In genomic region chr19:38229585-38230073, GRCh38 we compare ENCODE assay signal across 9 cellular contexts.
DNase-seq lines count a peak whose midpoint lies in the region; ATAC-seq lines count a peak whose summit lies in the region.
"Had no signal": no experiment of that assay in that cellular context is flagged by ENCODE, and none has a peak within 500 bp of the region (broad histone marks: within the 10 kb centered on the region; RNA-seq: fewer than 3 reads in every experiment).

No MANE protein-coding gene starts in this region.

- H3K27me3 Mint-ChIP-seq in T-helper 2 cell treated with Interferon-gamma antibody and Interleukin-4, amounts not matched to agents 5 μg/mL and 100 μg/mL, for 36 hours (ENCODE audit: low read depth): peaks cover 43% of the 10 kb centered on the region

- no peaks in the 10 kb centered on the region for H3K27me3 ChIP-seq in iPS-18a (ENCODE audit: control insufficient read depth, insufficient read depth, low read length)

- ATAC-seq in GM21825 (IDR thresholded peaks at IDR 0.05; ENCODE audit: unreplicated experiment): peak; percentile 72
- no peak for ATAC-seq in GM21717 (IDR thresholded peaks at IDR 0.05; ENCODE audit: unreplicated experiment)

- peak overlapping the region; percentile 74 for H3K4me3 ChIP-seq in iPS-18a (ENCODE audit: low read length)

- peaks cover 15% of the 10 kb centered on the region for H3K4me1 Mint-ChIP-seq in T-helper 2 cell treated with Interferon-gamma antibody and Interleukin-4, amounts not matched to agents 5 μg/mL and 100 μg/mL, for 36 hours (ENCODE audit: low read depth)

- no peaks in the 10 kb centered on the region for H3K36me3 ChIP-seq in iPS-18a (ENCODE audit: control insufficient read depth, low read depth, low read length)

- H3K4me1 ChIP-seq in iPS-18a (ENCODE audit: control insufficient read depth, low read depth, low read length): peaks cover 14% of the 10 kb centered on the region

- H3K9ac ChIP-seq in iPS-18a (ENCODE audit: low read length): no peak overlapping the region

- peak overlapping the region; percentile 56 for H3K4me3 Mint-ChIP-seq in T-helper 2 cell treated with Interferon-gamma antibody and Interleukin-4, amounts not matched to agents 5 μg/mL and 100 μg/mL, for 36 hours

- H3K27ac Mint-ChIP-seq in T-helper 2 cell treated with Interferon-gamma antibody and Interleukin-4, amounts not matched to agents 5 μg/mL and 100 μg/mL, for 36 hours: no peak overlapping the region
- H3K27ac Mint-ChIP-seq: IgD-negative memory B cell had no signal

- H3K36me3 Mint-ChIP-seq in T-helper 2 cell treated with Interferon-gamma antibody and Interleukin-4, amounts not matched to agents 5 μg/mL and 100 μg/mL, for 36 hours (ENCODE audit: low read depth): no peaks in the 10 kb centered on the region

- no peaks in the 10 kb centered on the region for H3K9me3 Mint-ChIP-seq in T-helper 2 cell treated with Interferon-gamma antibody and Interleukin-4, amounts not matched to agents 5 μg/mL and 100 μg/mL, for 36 hours
- H3K9me3 Mint-ChIP-seq: IgD-negative memory B cell had no signal

- DNase-seq in COLO668 (lab: John Stamatoyannopoulos, UW; ENCODE audit: unreplicated experiment) (peak; percentile 92), NCI-H1436 (lab: John Stamatoyannopoulos, UW) (peak; percentile 92)
- peak; percentile 78 for DNase-seq in T-helper 2 cell treated with Interferon-gamma antibody and Interleukin-4, amounts not matched to agents 5 μg/mL and 100 μg/mL, for 36 hours (ENCODE audit: low spot score)
- DNase-seq in stimulated activated CD4-positive, alpha-beta T cell treated with anti-CD3 and anti-CD28 coated beads, Interleukin-15, amount 100 ng/mL, for 48 hours (ENCODE audit: low read depth in 2 of 2): peak; percentile 62 to 75

- H3K9me3 ChIP-seq in iPS-18a (ENCODE audit: control insufficient read depth, low read depth, low read length): no peaks in the 10 kb centered on the region

- peak overlapping the region; percentile 70 for H3K27ac ChIP-seq in angular gyrus (ENCODE audit: low read depth, low read length)
- no peak overlapping the region for H3K27ac ChIP-seq in iPS-18a (ENCODE audit: low read length)
